In genomic region chrX:36431819-36432218, GRCh38 we compare ENCODE assay signal across 18 cellular contexts.
A peak's percentile ranks its signal among the peaks of the same experiment; 100 is the strongest.
DNase-seq lines count a peak whose midpoint lies in the region; FAIRE-seq and TF ChIP-seq lines count a peak whose summit lies in the region.
"Had no signal": no experiment of that assay in that cellular context is flagged by ENCODE, and none has a peak within 500 bp of the region (broad histone marks: within the 10 kb centered on the region; RNA-seq: fewer than 3 reads in every experiment).

No MANE protein-coding gene starts in this region.

- H3K4me2 ChIP-seq in astrocyte (ENCODE audit: low read length) (no peak overlapping the region), hepatocyte (no peak overlapping the region)

- H3K36me3 ChIP-seq in astrocyte (ENCODE audit: insufficient read depth, low read length) (no peaks in the 10 kb centered on the region), hepatocyte (replicated peaks; ENCODE audit: insufficient read depth, low read depth) (no peaks in the 10 kb centered on the region), transverse colon (no peaks in the 10 kb centered on the region)
- H3K36me3 ChIP-seq: upper lobe of left lung had no signal

- no peak overlapping the region for H2AFZ ChIP-seq in astrocyte (ENCODE audit: low read depth, low read length)
- H2AFZ ChIP-seq in hepatocyte, result no peak overlapping the region

- H3K4me1 ChIP-seq in astrocyte (ENCODE audit: insufficient read depth, low read length) (no peaks in the 10 kb centered on the region), hepatocyte (ENCODE audit: insufficient read depth) (no peaks in the 10 kb centered on the region), transverse colon (no peaks in the 10 kb centered on the region)
- H3K4me1 ChIP-seq: upper lobe of left lung had no signal

- no peak overlapping the region for H3K4me3 Mint-ChIP-seq in astrocyte (ENCODE audit: unreplicated experiment)

- no peak for TF ChIP-seq POLR2A in transverse colon (IDR thresholded peaks at IDR 0.05)

- intact Hi-C loops in transverse colon (cut with DNase I; ENCODE audit: low total_unique reads), result no loop called here

- peak overlapping the region; percentile 58 for H3K27ac ChIP-seq in astrocyte (ENCODE audit: low read depth, low read length)
- no peak overlapping the region for H3K27ac ChIP-seq in hepatocyte
- H3K27ac ChIP-seq in transverse colon, result no peak overlapping the region
- H3K27ac ChIP-seq: upper lobe of left lung had no signal

- DNase-seq in DMS53 (lab: John Stamatoyannopoulos, UW) (peak; percentile 49), DMS53 treated with DMSO at 0.1 percent for 48 hours (lab: John Stamatoyannopoulos, UW; ENCODE audit: unreplicated experiment) (no peak), astrocyte (ENCODE audit: low read depth) (peak; percentile 47), hepatocyte (ENCODE audit: low spot score) (peak; percentile 14), urothelium cell line (ENCODE audit: low spot score) (peak; percentile 35), SKM-1 treated with dmso at 0.1 percent for 144 hours (lab: John Stamatoyannopoulos, UW; ENCODE audit: unreplicated experiment) (no peak), transverse colon (no peak), SW 1271 (lab: John Stamatoyannopoulos, UW) (no peak)
- DNase-seq: activated CD4-positive, CD25-positive, alpha-beta regulatory T cell; activated naive CD4-positive, alpha-beta T cell treated with Interleukin-2 at 50 U/mL for 16 hours; cerebellar nuclear complex; KBM-7; left ventricle myocardium superior; NCI-H446 treated with DMSO at 0.1 percent for 48 hours; right cardiac atrium; stimulated activated CD4-positive, alpha-beta T cell treated with anti-CD3 and anti-CD28 coated beads, Interleukin-2, amount 100 ng/mL, for 48 hours; upper lobe of left lung had no signal

- H3K27me3 ChIP-seq in astrocyte (ENCODE audit: insufficient read depth, low read length), result no peaks in the 10 kb centered on the region
- no peaks in the 10 kb centered on the region for H3K27me3 ChIP-seq in hepatocyte
- no peaks in the 10 kb centered on the region for H3K27me3 ChIP-seq in transverse colon
- H3K27me3 ChIP-seq: upper lobe of left lung had no signal

- WGBS in hepatocyte (ENCODE audit: low lambda C conversion rate, missing lambda C conversion rate), result 65% methylated on average over 3 of the region's 3 CpGs
- 69 to 80% methylated on average over 1 to 3 of the region's 3 CpGs for WGBS in transverse colon (ENCODE audit: low coverage in 1 of 2), 2 donors

- H4K20me1 ChIP-seq in astrocyte (ENCODE audit: insufficient read depth, low read length), result no peaks in the 10 kb centered on the region
- no peaks in the 10 kb centered on the region for H4K20me1 ChIP-seq in hepatocyte (ENCODE audit: insufficient read depth, poor library complexity, severe bottlenecking)

- H3K4me3 ChIP-seq in astrocyte (ENCODE audit: insufficient read depth, low read depth, low read length) (no peak overlapping the region), hepatocyte (no peak overlapping the region), transverse colon (no peak overlapping the region)
- H3K4me3 ChIP-seq: upper lobe of left lung had no signal

- FAIRE-seq in astrocyte (lab: Jason Lieb, UNC) (no peak), urothelium cell line (lab: Jason Lieb, UNC) (no peak)
- FAIRE-seq: A204.1 had no signal

- no peak for TF ChIP-seq EP300 in transverse colon (IDR thresholded peaks at IDR 0.05; ENCODE audit: low read depth)

- in situ Hi-C loops in transverse colon (cut with MboI; ENCODE audit: low pct_ligation_motif_present in 1 of 4, low pct_unique_long_range_greater_than_20kb in 1 of 4, low sequenced_read_pairs in 3 of 4), result no loop called here

- no peaks in the 10 kb centered on the region for H3K36me3 Mint-ChIP-seq in astrocyte (ENCODE audit: low read depth, unreplicated experiment)

- no peak overlapping the region for H3K9ac ChIP-seq in astrocyte (ENCODE audit: low read length)

- no peaks in the 10 kb centered on the region for H3K9me2 ChIP-seq in hepatocyte (replicated peaks; ENCODE audit: insufficient read depth)

- H3K9me3 Mint-ChIP-seq in astrocyte (ENCODE audit: unreplicated experiment), result no peaks in the 10 kb centered on the region

- H3K27ac Mint-ChIP-seq in astrocyte (ENCODE audit: unreplicated experiment), result peak overlapping the region; percentile 98

- H3K9me3 ChIP-seq in astrocyte (ENCODE audit: insufficient read depth, low read depth, low read length), result no peaks in the 10 kb centered on the region
- no peaks in the 10 kb centered on the region for H3K9me3 ChIP-seq in hepatocyte (ENCODE audit: low read depth)
- H3K9me3 ChIP-seq in transverse colon, result no peaks in the 10 kb centered on the region
- H3K9me3 ChIP-seq: upper lobe of left lung had no signal

- H3K79me2 ChIP-seq in astrocyte (ENCODE audit: insufficient read depth, low read length) (no peaks in the 10 kb centered on the region), hepatocyte (no peaks in the 10 kb centered on the region)

- TF ChIP-seq CTCF in astrocyte (IDR thresholded peaks at IDR 0.05; ENCODE audit: insufficient read depth, low read depth, low read length), result no peak
- no peak for TF ChIP-seq CTCF in hepatocyte (IDR thresholded peaks at IDR 0.05; ENCODE audit: poor library complexity)
- no peak for TF ChIP-seq CTCF in transverse colon (IDR thresholded peaks at IDR 0.05)

- peaks cover 13% of the 10 kb centered on the region for H3K4me1 Mint-ChIP-seq in astrocyte (ENCODE audit: low read depth, unreplicated experiment)

- no peaks in the 10 kb centered on the region for H3K27me3 Mint-ChIP-seq in astrocyte (ENCODE audit: low read depth, unreplicated experiment)

Comparison
In these comparisons a context has a peak if more than half of its experiments do, and no peak if none do; other contexts are left out.
1. DNase-seq: peak in DMS53 (single experiment), astrocyte (single experiment), hepatocyte (single experiment) and urothelium cell line (single experiment); none in DMS53 treated with DMSO at 0.1 percent for 48 hours (single experiment), SKM-1 treated with dmso at 0.1 percent for 144 hours (single experiment), transverse colon (single experiment) and SW 1271 (0 of 2).